21 cellular contexts compared by ENCODE assay signal in genomic region chr12:2634481-2634880, GRCh38.
"Had no signal": no experiment of that assay in that cellular context is flagged by ENCODE, and none has a peak within 500 bp of the region (broad histone marks: within the 10 kb centered on the region; RNA-seq: fewer than 3 reads in every experiment).

No MANE protein-coding gene starts in this region.

- H3K27me3 ChIP-seq: breast epithelium, SJSA1 had no signal

- H3K36me3 ChIP-seq: breast epithelium, SJSA1 had no signal

- H3K27ac ChIP-seq: breast epithelium, SJSA1 had no signal

- H3K4me3 ChIP-seq: breast epithelium, SJSA1 had no signal

- DNase-seq: activated CD4-positive, alpha-beta T cell treated with anti-CD3 and anti-CD28 coated beads for 48 hours; activated CD4-positive, alpha-beta T cell treated with anti-CD3 and anti-CD28 coated beads, Interleukin-2, amount 50 U/mL, for 4 hours; activated CD4-positive, CD25-positive, alpha-beta regulatory T cell treated with anti-CD3 and anti-CD28 coated beads, Interleukin-2, amount 50 U/mL, for 72 hours; activated CD8-positive, alpha-beta memory T cell treated with anti-CD3 and anti-CD28 coated beads, Interleukin-2, amount 50 U/mL, for 48 hours; activated CD8-positive, alpha-beta T cell treated with anti-CD3 and anti-CD28 coated beads, Interleukin-2, amount 10 ng/mL, durations not matched to agents 7 days and 5 days; activated naive CD4-positive, alpha-beta T cell treated with anti-CD3 and anti-CD28 coated beads, Interleukin-2, amount 50 U/mL, for 16 hours; activated T-cell treated with anti-CD3 and anti-CD28 coated beads, Interleukin-2, amount 50 U/mL, for 1 hour; central memory CD4-positive, alpha-beta T cell; KG1; NCI-H1105 treated with DMSO at 0.1 percent for 48 hours; NCI-H1436 treated with DMSO at 0.1 percent for 48 hours; NCI-H187; NCI-H2081; NCI-H510A treated with DMSO at 0.1 percent for 48 hours; NK-92 treated with Interleukin-12 subunit alpha and Interleukin-12 subunit beta, amount 100 ng/mL, for 24 hours; OCI-M1; RPMI8226; SHP77; SW 1271 had no signal

- H3K9me3 ChIP-seq: breast epithelium, SJSA1 had no signal

- H3K4me1 ChIP-seq: breast epithelium, SJSA1 had no signal
